Comparison of ENCODE assay signal across 19 cellular contexts in the genomic region with DNA sequence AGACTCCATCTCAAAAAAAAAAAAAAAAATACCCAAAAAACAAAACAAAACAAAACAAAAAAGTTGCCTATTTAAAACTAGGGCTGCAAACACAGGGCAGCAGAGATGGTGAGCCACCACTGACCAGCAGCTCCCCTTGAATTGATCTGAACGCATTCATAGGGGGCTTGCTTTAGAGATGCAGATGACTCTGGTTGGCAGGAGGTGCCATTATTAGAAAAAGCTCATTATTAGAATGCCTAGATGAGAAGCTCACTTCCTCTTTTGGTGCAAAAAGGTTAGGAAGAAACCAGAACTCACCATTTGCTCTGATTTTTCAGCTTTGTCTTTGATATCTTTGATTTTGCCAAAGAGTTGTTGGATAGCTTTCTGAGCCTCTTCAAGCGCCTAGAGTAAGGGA. TPM values are rescaled to one million over a fixed set of nuclear protein-coding genes. Genes with fewer than 3 reads are reported as not detected.
DNase-seq lines count a peak whose midpoint lies in the region; ATAC-seq, FAIRE-seq and TF ChIP-seq lines count a peak whose summit lies in the region.
"Had no signal": no experiment of that assay in that cellular context is flagged by ENCODE, and none has a peak within 500 bp of the region (broad histone marks: within the 10 kb centered on the region; RNA-seq: fewer than 3 reads in every experiment).

No MANE protein-coding gene starts in this region.

- H3K4me3 Mint-ChIP-seq in stimulated activated memory B cell treated with anti-CD40 and anti-IgM and Interleukin-4, amounts not matched to agents 10 μg/mL and 1 μg/mL and 100 μg/mL, for 72 hours, result no peak overlapping the region

- H3K27ac Mint-ChIP-seq in stimulated activated memory B cell treated with anti-CD40 and anti-IgM and Interleukin-4, amounts not matched to agents 10 μg/mL and 1 μg/mL and 100 μg/mL, for 72 hours, result peak overlapping the region; percentile 83

- no peaks in the 10 kb centered on the region for H3K27me3 ChIP-seq in HUES64 (ENCODE audit: insufficient read depth, low read length)
- H3K27me3 ChIP-seq: SJCRH30 had no signal

- WGBS in HUES64, result 62% methylated on average over 2 of the region's 2 CpGs

- H3K36me3 ChIP-seq in HUES64 (ENCODE audit: insufficient read depth, low read length), result peaks cover 11% of the 10 kb centered on the region
- H3K36me3 ChIP-seq: SJCRH30 had no signal

- no peak overlapping the region for H3K4me3 ChIP-seq in HUES64 (ENCODE audit: low read length)
- H3K4me3 ChIP-seq: A549, SJCRH30 had no signal

- H3K9ac ChIP-seq in HUES64 (ENCODE audit: low read depth, low read length), result no peak overlapping the region

- TF ChIP-seq POLR2A in GM12891 (IDR thresholded peaks at IDR 0.05; ENCODE audit: low read depth, low read length), result no peak

- peaks cover 68% of the 10 kb centered on the region for H3K36me3 Mint-ChIP-seq in stimulated activated memory B cell treated with anti-CD40 and anti-IgM and Interleukin-4, amounts not matched to agents 10 μg/mL and 1 μg/mL and 100 μg/mL, for 72 hours

- DNase-seq in GM12891 (ENCODE audit: insufficient read length, low spot score) (peak; percentile 23), ecto neural progenitor cell (ENCODE audit: low spot score) (peak; percentile 10), urothelium cell line (ENCODE audit: low spot score) (no peak), DMS79 (lab: John Stamatoyannopoulos, UW) (no peak)
- DNase-seq: Caco-2; DMS153; EL; NCI-H1105 treated with DMSO at 0.1 percent for 48 hours; NCI-H187 treated with DMSO at 0.1 percent for 48 hours; NCI-H446; NK-92 treated with Interleukin-12 subunit alpha and Interleukin-12 subunit beta, amount 100 ng/mL, for 24 hours; SJCRH30 had no signal

- H3K9me3 ChIP-seq in HUES64 (ENCODE audit: insufficient read depth, low read depth, low read length), result no peaks in the 10 kb centered on the region
- H3K9me3 ChIP-seq: A549, Caco-2, SJCRH30 had no signal

- no peak for FAIRE-seq in GM12891 (lab: Jason Lieb, UNC)
- FAIRE-seq in urothelium cell line (lab: Jason Lieb, UNC), result no peak
- FAIRE-seq: A549, H54 had no signal

- 0 out of 2 replicates have a peak overlapping the region, but pooled peaks have one; percentile 12 for H3K27ac ChIP-seq in HUES64 (ENCODE audit: low read depth, low read length)
- H3K27ac ChIP-seq: A549, C4-2B, RWPE1, SJCRH30 had no signal

- H3K4me1 Mint-ChIP-seq in stimulated activated memory B cell treated with anti-CD40 and anti-IgM and Interleukin-4, amounts not matched to agents 10 μg/mL and 1 μg/mL and 100 μg/mL, for 72 hours, result peaks cover 43% of the 10 kb centered on the region

- peaks cover 2% of the 10 kb centered on the region for H3K9me3 Mint-ChIP-seq in stimulated activated memory B cell treated with anti-CD40 and anti-IgM and Interleukin-4, amounts not matched to agents 10 μg/mL and 1 μg/mL and 100 μg/mL, for 72 hours

- peaks cover 8% of the 10 kb centered on the region; the same call in 1 of the 2 replicates for H3K4me1 ChIP-seq in HUES64 (ENCODE audit: insufficient read depth, low read length)
- H3K4me1 ChIP-seq: A549, Caco-2, SJCRH30 had no signal

- ATAC-seq in stimulated activated memory B cell treated with anti-CD40 and anti-IgM and Interleukin-4, amounts not matched to agents 10 μg/mL and 1 μg/mL and 100 μg/mL, for 72 hours, result peak; percentile 61
- ATAC-seq in SK-N-SH treated with all-trans-retinoic acid at 6 μM for 48 hours, result no peak
- ATAC-seq: A549 had no signal

- H3K27me3 Mint-ChIP-seq in stimulated activated memory B cell treated with anti-CD40 and anti-IgM and Interleukin-4, amounts not matched to agents 10 μg/mL and 1 μg/mL and 100 μg/mL, for 72 hours, result no peaks in the 10 kb centered on the region

TF ChIP-seq in GM12891, 5 proteins besides CTCF, POLR2A, EP300 and RAD21:
- TF ChIP-seq SPI1 (IDR thresholded peaks at IDR 0.05; ENCODE audit: low read depth, low read length) (peak; percentile 96), PAX5 (IDR thresholded peaks at IDR 0.05; ENCODE audit: insufficient read depth, low read length, severe bottlenecking) (no peak)

TF ChIP-seq in SK-N-SH treated with all-trans-retinoic acid at 6 μM for 48 hours, 23 proteins besides CTCF, POLR2A, EP300 and RAD21:
- TF ChIP-seq PPARA (CRISPR knock-in tag; IDR thresholded peaks at IDR 0.05; ENCODE audit: borderline replicate concordance), result no peak
- no peak for TF ChIP-seq BACH2 (CRISPR knock-in tag; IDR thresholded peaks at IDR 0.05; ENCODE audit: borderline replicate concordance)
- no peak for TF ChIP-seq SNAI2 (CRISPR knock-in tag; IDR thresholded peaks at IDR 0.05)
- TF ChIP-seq ESRRG (CRISPR knock-in tag; IDR thresholded peaks at IDR 0.05), result no peak
TF ChIP-seq in SK-N-SH treated with all-trans-retinoic acid at 6 μM for 48 hours: peak in this region for 0.

RNA-seq across cellular contexts. Expression of a gene that starts 53.1 kb away (rescaled TPM):
- 13.8 TPM for polyA plus RNA-seq in GM12891 (2012; ENCODE audit: low read depth, missing spikeins)
- polyA plus RNA-seq in HUES64 (2013, experiment 1 of 2), result 19.8 TPM
- polyA plus RNA-seq in HUES64 (2013, experiment 2 of 2), result 27.2 TPM

Comparison
In these comparisons a context has a peak if more than half of its experiments do, and no peak if none do; other contexts are left out.
1. DNase-seq: peak in GM12891 (single experiment) and ecto neural progenitor cell (single experiment); none in urothelium cell line (single experiment) and DMS79 (single experiment).